ENCODE assay signal across 8 cellular contexts in the genomic region with DNA sequence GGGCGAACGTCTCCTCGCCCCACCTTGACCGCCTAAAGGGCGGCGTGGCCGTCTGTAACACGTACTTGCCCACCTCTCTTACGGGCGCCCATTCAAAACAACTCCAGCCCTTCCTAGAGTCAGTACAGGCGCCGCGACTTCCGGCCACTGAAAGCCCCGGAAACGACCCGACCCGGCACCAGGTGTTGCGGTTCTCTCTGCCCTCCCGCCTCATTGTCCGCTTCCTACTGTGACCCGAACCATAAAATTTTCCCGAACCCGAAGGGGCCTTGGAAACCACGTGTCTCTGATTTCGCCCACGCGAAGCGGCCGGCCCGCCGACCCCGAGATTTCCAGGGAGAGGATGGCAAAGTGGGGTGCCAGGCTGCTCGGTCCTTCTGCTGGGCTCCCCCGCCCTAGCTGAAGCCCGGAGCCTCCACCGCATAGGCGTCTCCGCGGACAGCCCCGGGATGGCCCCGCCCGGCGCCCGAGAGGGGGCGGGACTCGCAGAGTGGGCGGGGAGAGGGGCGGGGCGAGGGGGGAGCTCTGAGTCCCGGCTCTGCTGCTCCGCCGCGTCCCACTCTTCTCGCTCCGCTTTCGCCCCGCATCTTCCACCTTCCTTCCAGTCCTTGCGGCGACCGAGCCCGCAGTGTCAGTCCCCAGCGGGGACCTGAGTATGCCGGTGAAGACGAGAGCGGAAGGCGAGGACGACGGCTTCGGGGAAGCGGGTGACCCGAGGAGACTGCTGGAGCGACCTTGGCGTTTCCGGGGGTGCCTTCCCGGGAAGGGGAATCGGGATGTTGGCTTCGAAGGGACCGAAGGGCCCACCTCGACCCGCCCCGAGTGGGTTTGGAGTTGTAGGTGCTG. TPM values are rescaled to one million over a fixed set of nuclear protein-coding genes. Genes with fewer than 3 reads are reported as not detected.
DNase-seq lines count a peak whose midpoint lies in the region; ATAC-seq, FAIRE-seq and TF ChIP-seq lines count a peak whose summit lies in the region.

No MANE protein-coding gene starts in this region.

- peaks cover 32% of the 10 kb centered on the region for H3K79me2 ChIP-seq in astrocyte (ENCODE audit: insufficient read depth, low read length)
- peaks cover 33% of the 10 kb centered on the region for H3K79me2 ChIP-seq in hepatocyte

- peak; percentile 28 for TF ChIP-seq POLR2A in GM18505 (IDR thresholded peaks at IDR 0.05; ENCODE audit: borderline replicate concordance, extremely low read depth, insufficient read depth, insufficient read length)

- peaks cover 23% of the 10 kb centered on the region for H4K20me1 ChIP-seq in astrocyte (ENCODE audit: insufficient read depth, low read length)
- H4K20me1 ChIP-seq in hepatocyte (ENCODE audit: insufficient read depth, poor library complexity, severe bottlenecking), result no peaks in the 10 kb centered on the region

- no peak for FAIRE-seq in astrocyte (lab: Jason Lieb, UNC)

- peaks cover 12% of the 10 kb centered on the region for H3K4me1 ChIP-seq in astrocyte (ENCODE audit: insufficient read depth, low read length)
- peaks cover 19% of the 10 kb centered on the region for H3K4me1 ChIP-seq in hepatocyte (ENCODE audit: insufficient read depth)
- H3K4me1 ChIP-seq in aorta (ENCODE audit: control insufficient read depth in 1 of 2, insufficient read depth in 2 of 2, low read length in 2 of 2), result no peaks in the 10 kb centered on the region

- H3K27me3 Mint-ChIP-seq in astrocyte (ENCODE audit: low read depth, unreplicated experiment), result peaks cover 8% of the 10 kb centered on the region

- 1% methylated on average over 50 of the region's 82 CpGs for WGBS in hepatocyte (ENCODE audit: low lambda C conversion rate, missing lambda C conversion rate)
- whole genome bisulfite sequencing in aorta, 2 donors, result 0% methylated on average over 75 to 82 of the region's 82 CpGs

- H3K9me3 Mint-ChIP-seq in astrocyte (ENCODE audit: unreplicated experiment), result no peaks in the 10 kb centered on the region

- peak overlapping the region; percentile 99 for H3K27ac Mint-ChIP-seq in astrocyte (ENCODE audit: unreplicated experiment)

- H3K9ac ChIP-seq in astrocyte (ENCODE audit: low read length), result peak overlapping the region; percentile 91

- H2AFZ ChIP-seq in astrocyte (ENCODE audit: low read depth, low read length) (peak overlapping the region; percentile 99), hepatocyte (peak overlapping the region; percentile 94)

- H3K9me2 ChIP-seq in hepatocyte (replicated peaks; ENCODE audit: insufficient read depth), result no peaks in the 10 kb centered on the region

- intact Hi-C loops in aorta (cut with DNase I), result no loop called here

- no peak for TF ChIP-seq CTCF in astrocyte (IDR thresholded peaks at IDR 0.05; ENCODE audit: insufficient read depth, low read depth, low read length)
- no peak for TF ChIP-seq CTCF in hepatocyte (IDR thresholded peaks at IDR 0.05; ENCODE audit: poor library complexity)

- H3K4me3 Mint-ChIP-seq in astrocyte (ENCODE audit: unreplicated experiment), result peak overlapping the region; percentile 98

- DNase-seq in NCI-H187 treated with DMSO at 0.1 percent for 48 hours (lab: John Stamatoyannopoulos, UW) (peak; percentile 30), T-helper 22 cell (ENCODE audit: low read depth) (peak; percentile 69), astrocyte (ENCODE audit: low read depth) (peak; percentile 86), hepatocyte (ENCODE audit: low spot score) (peak; percentile 92), renal cortical epithelial cell (ENCODE audit: low read depth) (peak; percentile 80), aorta (peak; percentile 86 to 94)

- peak overlapping the region; percentile 97 for H3K27ac ChIP-seq in astrocyte (ENCODE audit: low read depth, low read length)
- peak overlapping the region; percentile 97 for H3K27ac ChIP-seq in hepatocyte
- peak overlapping the region in 1 of 2 donors; percentile 71 for H3K27ac ChIP-seq in aorta (ENCODE audit: low read depth in 1 of 2, low read length in 2 of 2)

- H3K4me2 ChIP-seq in astrocyte (ENCODE audit: low read length) (peak overlapping the region; percentile 100), hepatocyte (peak overlapping the region; percentile 88)

- ATAC-seq in GM18505 (IDR thresholded peaks at IDR 0.05; ENCODE audit: unreplicated experiment), result peak; percentile 60
- ATAC-seq in HG02970 (IDR thresholded peaks at IDR 0.05; ENCODE audit: low FRiP score, unreplicated experiment), result peak; percentile 63
- ATAC-seq in aorta (ENCODE audit: low FRiP score), result peak; percentile 95

- H3K27me3 ChIP-seq in astrocyte (ENCODE audit: insufficient read depth, low read length) (no peaks in the 10 kb centered on the region), hepatocyte (no peaks in the 10 kb centered on the region), aorta (ENCODE audit: control insufficient read depth in 1 of 2, insufficient read depth in 2 of 2, low read length in 1 of 2) (no peaks in the 10 kb centered on the region)

- H3K9me3 ChIP-seq in astrocyte (ENCODE audit: insufficient read depth, low read depth, low read length) (no peaks in the 10 kb centered on the region), hepatocyte (ENCODE audit: low read depth) (no peaks in the 10 kb centered on the region), aorta (ENCODE audit: control insufficient read depth, low read length) (no peaks in the 10 kb centered on the region)

- peak overlapping the region; percentile 98 for H3K4me3 ChIP-seq in astrocyte (ENCODE audit: insufficient read depth, low read depth, low read length)
- H3K4me3 ChIP-seq in hepatocyte, result peak overlapping the region; percentile 44
- peak overlapping the region; percentile 63 to 69 for H3K4me3 ChIP-seq in aorta (ENCODE audit: low read length in 2 of 2)

- H3K36me3 ChIP-seq in astrocyte (ENCODE audit: insufficient read depth, low read length), result peaks cover 3% of the 10 kb centered on the region
- no peaks in the 10 kb centered on the region for H3K36me3 ChIP-seq in hepatocyte (replicated peaks; ENCODE audit: insufficient read depth, low read depth)
- no peaks in the 10 kb centered on the region for H3K36me3 ChIP-seq in aorta (ENCODE audit: control insufficient read depth in 1 of 2, insufficient read depth in 2 of 2, low read length in 1 of 2)

- H3K4me1 Mint-ChIP-seq in astrocyte (ENCODE audit: low read depth, unreplicated experiment), result peaks cover 5% of the 10 kb centered on the region

- peaks cover 2% of the 10 kb centered on the region for H3K36me3 Mint-ChIP-seq in astrocyte (ENCODE audit: low read depth, unreplicated experiment)

RNA-seq across cellular contexts. Expression of gene PTGES2, which starts 0.7 kb away (rescaled TPM):
- total RNA-seq in astrocyte (44.1 and 44.4 TPM in 2 replicates), hepatocyte (29.4 and 36.5 TPM in 2 replicates), renal cortical epithelial cell (80.0 and 96.9 TPM in 2 replicates), aorta (10 to 100 TPM; 37.1 to 38.5 TPM)
- polyA plus RNA-seq in hepatocyte (68.1 and 81.7 TPM in 2 replicates), aorta (10 to 100 TPM; 29.9 to 56.2 TPM)

RNA-seq across cellular contexts. Expression of gene LCN2, which starts 21.0 kb away (rescaled TPM):
- total RNA-seq in astrocyte (not detected in 2 replicates), hepatocyte (5.3 and 14.3 TPM in 2 replicates), renal cortical epithelial cell (23.6 and 38.2 TPM in 2 replicates), aorta (1 to 10 TPM in 1 of 2 donors, under 1 TPM in 1; 0.84 to 1.1 TPM)
- polyA plus RNA-seq in hepatocyte (5.6 and 12.8 TPM in 2 replicates), aorta (1 to 10 TPM in 1 of 2 donors, under 1 TPM in 1; 0.90 to 5.6 TPM)

RNA-seq across cellular contexts. Expression of gene BBLN, which starts 31.9 kb away (rescaled TPM):
- total RNA-seq in astrocyte (47.3 and 56.6 TPM in 2 replicates), hepatocyte (88.1 and 102 TPM in 2 replicates), renal cortical epithelial cell (60.3 and 79.9 TPM in 2 replicates), aorta (10 to 100 TPM; 46.7 to 54.3 TPM)
- polyA plus RNA-seq in hepatocyte (86.6 and 92.6 TPM in 2 replicates), aorta (100 to 1,000 TPM; 164 to 278 TPM)

Comparison
In these comparisons a context has a peak if more than half of its experiments do, and no peak if none do; other contexts are left out.
1. DNase-seq: peak in every context shown above with its lines; median percentile 92 in hepatocyte; 90 in aorta; 86 in astrocyte; 80 in renal cortical epithelial cell; 69 in T-helper 22 cell; 30 in NCI-H187 treated with DMSO at 0.1 percent for 48 hours.
2. H3K4me3 ChIP-seq: peak in every context shown above with its lines; median percentile 98 in astrocyte; 66 in aorta; 44 in hepatocyte.